ENCODE assay signal across 1 cellular context in the genomic region with DNA sequence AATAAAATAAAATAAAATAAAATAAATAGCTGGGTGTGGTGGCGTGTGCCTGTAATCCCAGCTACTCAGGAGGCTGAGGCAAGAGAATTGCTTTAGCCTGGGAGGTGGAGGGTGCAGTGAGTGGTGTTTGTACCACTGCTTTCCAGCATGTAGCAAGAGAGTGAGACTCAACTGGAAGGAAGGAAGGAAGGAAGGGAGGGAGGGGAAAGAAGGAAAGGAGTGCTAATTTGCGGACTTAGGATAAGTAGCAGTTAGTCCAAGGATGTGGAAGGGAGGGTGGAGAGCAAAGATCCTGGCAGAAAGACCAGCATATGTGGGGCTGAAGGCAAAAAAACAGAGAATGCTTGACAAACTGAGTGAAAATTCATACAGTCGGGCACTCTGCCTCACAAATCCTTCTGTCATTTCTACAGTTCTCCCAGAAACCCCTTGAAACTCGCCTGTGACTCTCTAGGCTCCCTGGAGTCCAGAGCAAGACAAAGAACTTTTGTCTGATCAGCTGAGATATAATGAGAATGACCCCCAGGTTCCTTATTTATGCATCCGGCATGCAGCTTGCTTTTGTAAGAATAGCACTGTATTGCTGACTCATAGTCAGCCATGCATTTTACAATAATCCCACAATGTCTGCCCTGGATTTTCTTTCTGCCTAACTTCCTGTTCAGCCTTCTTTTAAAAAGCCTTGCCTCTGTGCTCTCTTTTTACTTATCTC.
A peak's percentile ranks its signal among the peaks of the same experiment; 100 is the strongest.
TF ChIP-seq lines count a peak whose summit lies in the region.

No MANE protein-coding gene starts in this region.

TF ChIP-seq in HCT116, 20 proteins besides CTCF, POLR2A, EP300 and RAD21:
- TF ChIP-seq SP1 (IDR thresholded peaks at IDR 0.05; ENCODE audit: low read depth) (peak; percentile 34; the same call in 1 of the 2 replicates), ZNF274 (IDR thresholded peaks at IDR 0.05; ENCODE audit: low read depth, low read length) (no peak)
